ENCODE assay signal across 3 cellular contexts in genomic region chr10:131912620-131913019, GRCh38.
A peak's percentile ranks its signal among the peaks of the same experiment; 100 is the strongest.
TF ChIP-seq lines count a peak whose summit lies in the region.

No MANE protein-coding gene starts in this region.

TF ChIP-seq in A549, 52 proteins besides CTCF, POLR2A, EP300 and RAD21:
- TF ChIP-seq RCOR1 (IDR thresholded peaks at IDR 0.05; ENCODE audit: low read depth, low read length) = no peak
- TF ChIP-seq KDM1A (IDR thresholded peaks at IDR 0.05; ENCODE audit: low read depth) = peak; percentile 78; the same call in 1 of the 2 replicates
- TF ChIP-seq E2F6 (IDR thresholded peaks at IDR 0.05; ENCODE audit: borderline replicate concordance, low read depth) = no peak
- TF ChIP-seq EHF (CRISPR knock-in tag; IDR thresholded peaks at IDR 0.05) = no peak
- TF ChIP-seq ATOH8 (CRISPR knock-in tag; IDR thresholded peaks at IDR 0.05; ENCODE audit: low read depth) = no peak
- no peak for TF ChIP-seq RFX5 (IDR thresholded peaks at IDR 0.05)
- no peak for TF ChIP-seq REST (IDR thresholded peaks at IDR 0.05)

TF ChIP-seq in HEK293, 187 proteins besides CTCF, POLR2A, EP300 and RAD21:
- no peak for TF ChIP-seq PATZ1 (tag by site-specific recombination; IDR thresholded peaks at IDR 0.05)
- peak; percentile 58; the same call in 1 of the 2 replicates for TF ChIP-seq ZNF280D (tag by site-specific recombination; IDR thresholded peaks at IDR 0.05)
- peak; percentile 100 for TF ChIP-seq ZNF146 (tag by site-specific recombination; IDR thresholded peaks at IDR 0.05)
- TF ChIP-seq GFI1B (tag by site-specific recombination; IDR thresholded peaks at IDR 0.05) = no peak
- peak; percentile 86; the same call in 1 of the 2 replicates for TF ChIP-seq ZNF580 (tag by site-specific recombination; IDR thresholded peaks at IDR 0.05)

TF ChIP-seq in H1, 55 proteins besides CTCF, POLR2A, EP300 and RAD21:
- TF ChIP-seq ATF3 (IDR thresholded peaks at IDR 0.05; ENCODE audit: insufficient read depth, low read depth, low read length) (no peak), KDM1A (IDR thresholded peaks at IDR 0.05; ENCODE audit: borderline replicate concordance, low read length) (peak; percentile 79; the same call in 1 of the 2 replicates), HDAC2 (IDR thresholded peaks at IDR 0.05; ENCODE audit: borderline replicate concordance in 1 of 2, low read depth in 2 of 2, low read length in 2 of 2) (peak in 1 of 2 experiments; percentile 51; a peak in 1 of 4 replicates)
